ENCODE assay signal across 8 cellular contexts in genomic region chr14:69107407-69108003, GRCh38. TPM values are rescaled to one million over a fixed set of nuclear protein-coding genes. Genes with fewer than 3 reads are reported as not detected.
DNase-seq lines count a peak whose midpoint lies in the region; ATAC-seq, FAIRE-seq and TF ChIP-seq lines count a peak whose summit lies in the region.

No MANE protein-coding gene starts in this region.

- H3K27ac Mint-ChIP-seq in mesothelial cell of epicardium = peak overlapping the region; percentile 16

- H3K4me3 ChIP-seq in dorsolateral prefrontal cortex = no peak overlapping the region

- peaks cover 12% of the 10 kb centered on the region for H3K36me3 Mint-ChIP-seq in mesothelial cell of epicardium

- no peak overlapping the region for H3K27ac ChIP-seq in dorsolateral prefrontal cortex

- peak; percentile 78 for FAIRE-seq in A204.1 (lab: Jason Lieb, UNC)

- in situ Hi-C loops in SK-MEL-5 (cut with HindIII; ENCODE audit: low pct_unique_long_range_greater_than_20kb, low sequenced_read_pairs) = no loop called here

- H3K4me1 Mint-ChIP-seq in mesothelial cell of epicardium = no peaks in the 10 kb centered on the region

- H3K4me3 Mint-ChIP-seq in mesothelial cell of epicardium = no peak overlapping the region

- H3K27me3 ChIP-seq in dorsolateral prefrontal cortex = no peaks in the 10 kb centered on the region

- no peak for ATAC-seq in GM21515 (IDR thresholded peaks at IDR 0.05; ENCODE audit: unreplicated experiment)

- DNase-seq in ELF-1 (ENCODE audit: low read depth, low spot score) (peak; percentile 68), NCI-H1092 (lab: John Stamatoyannopoulos, UW) (peak; percentile 43), SK-MEL-5 (ENCODE audit: low read depth, low spot score) (peak; percentile 72), dorsolateral prefrontal cortex (peak in 1 of 10 donors; percentile 36), mesothelial cell of epicardium (ENCODE audit: low spot score in 2 of 2, unreplicated experiment in 2 of 2) (no peak)
- no peak for DNase-seq in activated CD4-positive, CD25-positive, alpha-beta regulatory T cell (lab: John Stamatoyannopoulos, UW)

- H3K27me3 Mint-ChIP-seq in mesothelial cell of epicardium (ENCODE audit: low read depth) = no peaks in the 10 kb centered on the region

- no peaks in the 10 kb centered on the region for H3K9me3 Mint-ChIP-seq in mesothelial cell of epicardium

- intact Hi-C loops in dorsolateral prefrontal cortex (cut with DNase I) = loop anchor here in 1 of 2 donors (5.0 kb wide), 2 partner anchors 195 to 245 kb away; no protein-coding TSS in a partner anchor

- peak in 55 of 56 donors; percentile 28 to 78 (median 56) for TF ChIP-seq CTCF in dorsolateral prefrontal cortex (IDR thresholded peaks at IDR 0.05 in 54 of 56, conservative IDR thresholded peaks at IDR 0.05 in 2 of 56; ENCODE audit: low read depth in 1 of 56, partially characterized antibody in 56 of 56)
- TF ChIP-seq CTCF in mesothelial cell of epicardium (IDR thresholded peaks at IDR 0.05; ENCODE audit: unreplicated experiment) = peak; percentile 49

RNA-seq across cellular contexts. Expression of gene DCAF5, which starts 45.4 kb away (rescaled TPM):
- 13.6 and 18.4 TPM in 2 replicates for total RNA-seq in SK-MEL-5 (2014; rRNA removed; shearing (Covaris generic))
- polyA plus RNA-seq in SK-MEL-5 (2015; cell fraction: cytosol; rRNA removed) = 22.3 and 28.4 TPM in 2 replicates
- polyA plus RNA-seq in SK-MEL-5 (2015; cell fraction: nucleus; rRNA removed) = 103 and 120 TPM in 2 replicates
- total RNA-seq in dorsolateral prefrontal cortex = 10 to 100 TPM; 31.5 to 56.2 (median 42.1) TPM
- total RNA-seq in mesothelial cell of epicardium = 61.8 to 64.9 TPM (median 64.4 TPM) in 3 replicates

Comparison
In these comparisons a context has a peak if more than half of its experiments do, and no peak if none do; other contexts are left out.
1. DNase-seq: peak in ELF-1 (single experiment), NCI-H1092 (single experiment) and SK-MEL-5 (single experiment); none in mesothelial cell of epicardium (0 of 2) and activated CD4-positive, CD25-positive, alpha-beta regulatory T cell (0 of 4).